11 cellular contexts compared by ENCODE assay signal in the genomic region with DNA sequence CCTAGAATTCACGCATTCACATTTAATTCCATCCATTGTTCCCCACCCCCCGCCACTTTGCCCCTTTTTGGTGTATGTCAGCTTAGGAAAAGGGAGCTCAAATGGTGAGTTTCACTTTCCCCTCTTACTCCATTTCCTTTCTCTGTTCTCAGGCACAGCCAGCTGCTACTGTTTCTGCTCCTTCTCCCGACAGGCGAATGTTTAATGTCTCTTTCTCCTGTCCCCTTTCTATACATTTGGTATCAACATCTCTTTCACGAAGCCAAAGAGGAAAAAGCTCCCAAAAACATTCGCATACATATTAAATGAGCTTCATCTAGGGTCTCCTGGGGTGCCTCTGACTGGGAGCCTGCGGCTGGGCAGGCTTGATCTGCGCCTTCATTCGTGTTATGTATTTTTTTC.
DNase-seq lines count a peak whose midpoint lies in the region; ATAC-seq and TF ChIP-seq lines count a peak whose summit lies in the region.
"Had no signal": no experiment of that assay in that cellular context is flagged by ENCODE, and none has a peak within 500 bp of the region (broad histone marks: within the 10 kb centered on the region; RNA-seq: fewer than 3 reads in every experiment).

No MANE protein-coding gene starts in this region.

- no peak overlapping the region for H3K14ac ChIP-seq in H9 (ENCODE audit: insufficient read depth, low read length)

- no peak overlapping the region for H3K4ac ChIP-seq in H9 (ENCODE audit: low read depth, low read length)

- no peak overlapping the region for H3K27ac ChIP-seq in H9 (ENCODE audit: insufficient read length, low read depth, low read length)

- H3K36me3 ChIP-seq in iPS-15b (ENCODE audit: control insufficient read depth, insufficient read depth, low read length), result no peaks in the 10 kb centered on the region

- H3K23me2 ChIP-seq in H9 (ENCODE audit: insufficient read length, low read depth, low read length, poor library complexity, severe bottlenecking), result peaks cover 3% of the 10 kb centered on the region

- no peak overlapping the region for H4K5ac ChIP-seq in H9 (ENCODE audit: insufficient read length, low read depth, low read length)

- H3K27me3 ChIP-seq in H9 (ENCODE audit: insufficient read depth, low read length), result no peaks in the 10 kb centered on the region
- H3K27me3 ChIP-seq in iPS-15b (ENCODE audit: control insufficient read depth, insufficient read depth, low read length), result peaks cover 4% of the 10 kb centered on the region

- H3K4me3 Mint-ChIP-seq in H9, result peak overlapping the region; percentile 55 to 73

- no peak for TF ChIP-seq CTCF in H9 (conservative IDR thresholded peaks at IDR 0.05)

- H3K4me1 ChIP-seq in H9 (ENCODE audit: insufficient read depth, low read length) (peaks cover 9% of the 10 kb centered on the region), iPS-15b (ENCODE audit: control insufficient read depth, insufficient read depth, low read length) (peaks cover 11% of the 10 kb centered on the region)

- no peaks in the 10 kb centered on the region for H3K79me2 ChIP-seq in H9 (ENCODE audit: insufficient read depth, low read length)

- no peak overlapping the region for H4K8ac ChIP-seq in H9 (replicated peaks; ENCODE audit: insufficient read length, low read depth, low read length)

- H4K91ac ChIP-seq in H9 (ENCODE audit: insufficient read length, low read depth, low read length), result no peak overlapping the region

- no peaks in the 10 kb centered on the region for H3K9me3 ChIP-seq in H9 (ENCODE audit: control insufficient read depth, low read depth, low read length)
- H3K9me3 ChIP-seq in iPS-15b (ENCODE audit: control insufficient read depth, insufficient read depth, low read length), result no peaks in the 10 kb centered on the region

- no peak overlapping the region for H3K56ac ChIP-seq in H9 (ENCODE audit: insufficient read length, low read depth, low read length)

- H3K27me3 Mint-ChIP-seq in H9 (ENCODE audit: low read depth), result no peaks in the 10 kb centered on the region

- H2AK5ac ChIP-seq in H9 (ENCODE audit: insufficient read length, low read length), result no peak overlapping the region

- H2BK12ac ChIP-seq in H9 (ENCODE audit: insufficient read length, low read depth, low read length), result no peak overlapping the region

- DNase-seq in H9 (no peak), skeletal muscle cell (ENCODE audit: low read depth) (no peak), NCI-H2107 treated with DMSO at 0.1 percent for 48 hours (lab: John Stamatoyannopoulos, UW; ENCODE audit: unreplicated experiment) (no peak), NCI-H1105 treated with DMSO at 0.1 percent for 48 hours (lab: John Stamatoyannopoulos, UW) (no peak)
- DNase-seq: activated CD4-positive, alpha-beta T cell treated with anti-CD3 and anti-CD28 coated beads for 48 hours; NCI-H524 treated with DMSO at 0.1 percent for 48 hours; stimulated activated CD8-positive, alpha-beta memory T cell treated with anti-CD3 and anti-CD28 coated beads, Interleukin-4, amount 100 ng/mL, for 48 hours had no signal

- no peaks in the 10 kb centered on the region for H4K20me1 ChIP-seq in H9 (ENCODE audit: control insufficient read depth, insufficient read depth, insufficient read length)

- H3K4me3 ChIP-seq in iPS-15b (ENCODE audit: low read depth, low read length), result peak overlapping the region; percentile 20
- peak overlapping the region; percentile 42 for H3K4me3 ChIP-seq in skeletal muscle cell (ENCODE audit: low read depth, low read length)

- peak overlapping the region; percentile 44 for H3K4me2 ChIP-seq in H9 (ENCODE audit: insufficient read depth, insufficient read length, low read length)

- H2AFZ ChIP-seq in H9 (ENCODE audit: low read length), result peak overlapping the region; percentile 74

- peak overlapping the region; percentile 88 to 97 (median 91) for H3K27ac Mint-ChIP-seq in H9

- no peaks in the 10 kb centered on the region for H3K9me3 Mint-ChIP-seq in H9

- H2BK120ac ChIP-seq in H9 (ENCODE audit: low read depth, low read length, poor library complexity, severe bottlenecking), result no peak overlapping the region

- H3K4me1 Mint-ChIP-seq in H9, result peaks cover 30 to 33% of the 10 kb centered on the region in 2 experiments

- no peak overlapping the region for H2BK15ac ChIP-seq in H9 (ENCODE audit: low read depth, low read length)

- H3K9ac ChIP-seq in H9 (ENCODE audit: extremely low read depth, insufficient read length, low read length) (no peak overlapping the region), iPS-15b (ENCODE audit: low read depth, low read length) (no peak overlapping the region)

- ATAC-seq in SK-N-SH treated with all-trans-retinoic acid at 6 μM for 48 hours, result peak; percentile 71
- no peak for ATAC-seq in HG02938 (IDR thresholded peaks at IDR 0.05; ENCODE audit: unreplicated experiment)
- ATAC-seq in HG03175 (IDR thresholded peaks at IDR 0.05; ENCODE audit: unreplicated experiment), result no peak

- no peaks in the 10 kb centered on the region for H3K79me1 ChIP-seq in H9 (ENCODE audit: insufficient read depth, low read depth, low read length, poor library complexity, severe bottlenecking)

- no CpG with 5 or more reads among the region's 9 CpGs for whole genome bisulfite sequencing in H9 (ENCODE audit: extremely low coverage, insufficient read length, low lambda C conversion rate)

- H2BK5ac ChIP-seq in H9 (ENCODE audit: insufficient read length, low read length), result no peak overlapping the region

- H3K23ac ChIP-seq in H9 (ENCODE audit: insufficient read length, low read depth, low read length), result no peak overlapping the region

- no peak overlapping the region for H3T11ph ChIP-seq in H9 (ENCODE audit: low read length)

- H3K18ac ChIP-seq in H9 (ENCODE audit: insufficient read length, low read depth, low read length), result no peak overlapping the region

- no peaks in the 10 kb centered on the region for H3K36me3 Mint-ChIP-seq in H9 (ENCODE audit: insufficient read depth in 1 of 3, low read depth in 3 of 3)

- H2BK20ac ChIP-seq in H9 (ENCODE audit: low read depth, low read length, poor library complexity, severe bottlenecking), result no peak overlapping the region

TF ChIP-seq in SK-N-SH treated with all-trans-retinoic acid at 6 μM for 48 hours, 23 proteins besides CTCF, POLR2A, EP300 and RAD21:
- TF ChIP-seq CSRNP3 (CRISPR knock-in tag; IDR thresholded peaks at IDR 0.05) (no peak), ESRRG (CRISPR knock-in tag; IDR thresholded peaks at IDR 0.05) (no peak), SNAI2 (CRISPR knock-in tag; IDR thresholded peaks at IDR 0.05) (no peak), ARNTL (CRISPR knock-in tag; IDR thresholded peaks at IDR 0.05; ENCODE audit: borderline replicate concordance, low read depth) (no peak), CREB5 (CRISPR knock-in tag; IDR thresholded peaks at IDR 0.05; ENCODE audit: low read depth) (no peak), ZNF565 (CRISPR knock-in tag; conservative IDR thresholded peaks at IDR 0.05; ENCODE audit: low read depth) (no peak), PPARA (CRISPR knock-in tag; IDR thresholded peaks at IDR 0.05; ENCODE audit: borderline replicate concordance) (no peak), ZNF70 (CRISPR knock-in tag; IDR thresholded peaks at IDR 0.05) (no peak), TCF4 (CRISPR knock-in tag; IDR thresholded peaks at IDR 0.05; ENCODE audit: borderline replicate concordance) (no peak)
- TF ChIP-seq, protein P1, sequence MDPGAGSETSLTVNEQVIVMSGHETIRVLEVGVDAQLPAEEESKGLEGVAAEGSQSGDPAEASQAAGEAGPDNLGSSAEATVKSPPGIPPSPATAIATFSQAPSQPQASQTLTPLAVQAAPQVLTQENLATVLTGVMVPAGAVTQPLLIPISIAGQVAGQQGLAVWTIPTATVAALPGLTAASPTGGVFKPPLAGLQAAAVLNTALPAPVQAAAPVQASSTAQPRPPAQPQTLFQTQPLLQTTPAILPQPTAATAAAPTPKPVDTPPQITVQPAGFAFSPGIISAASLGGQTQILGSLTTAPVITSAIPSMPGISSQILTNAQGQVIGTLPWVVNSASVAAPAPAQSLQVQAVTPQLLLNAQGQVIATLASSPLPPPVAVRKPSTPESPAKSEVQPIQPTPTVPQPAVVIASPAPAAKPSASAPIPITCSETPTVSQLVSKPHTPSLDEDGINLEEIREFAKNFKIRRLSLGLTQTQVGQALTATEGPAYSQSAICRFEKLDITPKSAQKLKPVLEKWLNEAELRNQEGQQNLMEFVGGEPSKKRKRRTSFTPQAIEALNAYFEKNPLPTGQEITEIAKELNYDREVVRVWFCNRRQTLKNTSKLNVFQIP (CRISPR knock-in tag; IDR thresholded peaks at IDR 0.05; ENCODE audit: borderline replicate concordance, low read depth), result no peak
